ENCODE assay signal across 12 cellular contexts in genomic region chr7:33671521-33672262, GRCh38.
DNase-seq lines count a peak whose midpoint lies in the region; ATAC-seq, FAIRE-seq and TF ChIP-seq lines count a peak whose summit lies in the region.
"Had no signal": no experiment of that assay in that cellular context is flagged by ENCODE, and none has a peak within 500 bp of the region (broad histone marks: within the 10 kb centered on the region; RNA-seq: fewer than 3 reads in every experiment).

No MANE protein-coding gene starts in this region.

- peak; percentile 7 for DNase-seq in GM10266 (ENCODE audit: extremely low spot score)
- peak; percentile 4 for DNase-seq in epithelial cell of proximal tubule (ENCODE audit: low read depth)
- DNase-seq in medulla oblongata (ENCODE audit: extremely low spot score): no peak
- DNase-seq in stimulated activated naive CD8-positive, alpha-beta T cell treated with anti-CD3 and anti-CD28 coated beads, Interleukin-15, amount 100 ng/mL, for 72 hours: no peak
- DNase-seq in GM12892 (ENCODE audit: insufficient read length): no peak
- no peak for DNase-seq in AG20443 (ENCODE audit: low spot score)
- DNase-seq: activated CD4-positive, alpha-beta T cell treated with anti-CD3 and anti-CD28 coated beads for 1 hour; amygdala; Calu3; stimulated activated CD4-positive, alpha-beta T cell treated with anti-CD3 and anti-CD28 coated beads, Interleukin-2, amount 100 ng/mL, for 24 hours had no signal

- TF ChIP-seq CTCF in GM10266 (IDR thresholded peaks at IDR 0.05; ENCODE audit: control insufficient read depth, insufficient read depth, low read depth, missing control alignments) (no peak), epithelial cell of proximal tubule (conservative IDR thresholded peaks at IDR 0.05; ENCODE audit: low read depth, low read length) (no peak)

- FAIRE-seq in GM12892 (lab: Jason Lieb, UNC): no peak

- H3K4me3 Mint-ChIP-seq in stimulated activated naive CD8-positive, alpha-beta T cell treated with anti-CD3 and anti-CD28 coated beads, Interleukin-15, amount 100 ng/mL, for 72 hours: no peak overlapping the region

- TF ChIP-seq POLR2A in GM12892 (IDR thresholded peaks at IDR 0.05; ENCODE audit: low read depth, low read length): no peak

- H3K4me3 ChIP-seq in epithelial cell of proximal tubule (ENCODE audit: low read depth, low read length): no peak overlapping the region

- no peaks in the 10 kb centered on the region for H3K27me3 Mint-ChIP-seq in stimulated activated naive CD8-positive, alpha-beta T cell treated with anti-CD3 and anti-CD28 coated beads, Interleukin-15, amount 100 ng/mL, for 72 hours

- no peak overlapping the region for H3K27ac Mint-ChIP-seq in stimulated activated naive CD8-positive, alpha-beta T cell treated with anti-CD3 and anti-CD28 coated beads, Interleukin-15, amount 100 ng/mL, for 72 hours

- ATAC-seq in GM21528 (IDR thresholded peaks at IDR 0.05; ENCODE audit: low FRiP score, unreplicated experiment): peak; percentile 82
- peak; percentile 77 for ATAC-seq in HG03565 (IDR thresholded peaks at IDR 0.05; ENCODE audit: unreplicated experiment)
- no peak for ATAC-seq in stimulated activated naive CD8-positive, alpha-beta T cell treated with anti-CD3 and anti-CD28 coated beads, Interleukin-15, amount 100 ng/mL, for 72 hours

- H3K9me3 Mint-ChIP-seq in stimulated activated naive CD8-positive, alpha-beta T cell treated with anti-CD3 and anti-CD28 coated beads, Interleukin-15, amount 100 ng/mL, for 72 hours: no peaks in the 10 kb centered on the region

- H3K4me1 Mint-ChIP-seq in stimulated activated naive CD8-positive, alpha-beta T cell treated with anti-CD3 and anti-CD28 coated beads, Interleukin-15, amount 100 ng/mL, for 72 hours: no peaks in the 10 kb centered on the region

Comparison
In these comparisons a context has a peak if more than half of its experiments do, and no peak if none do; other contexts are left out.
1. DNase-seq: peak in GM10266 (single experiment) and epithelial cell of proximal tubule (single experiment); none in medulla oblongata (single experiment), stimulated activated naive CD8-positive, alpha-beta T cell treated with anti-CD3 and anti-CD28 coated beads, Interleukin-15, amount 100 ng/mL, for 72 hours (0 of 2), GM12892 (single experiment) and AG20443 (single experiment).